ENCODE assay signal across 10 cellular contexts in genomic region chr10:71761541-71762113, GRCh38. TPM values are rescaled to one million over a fixed set of nuclear protein-coding genes. Genes with fewer than 3 reads are reported as not detected.
A peak's percentile ranks its signal among the peaks of the same experiment; 100 is the strongest.
DNase-seq lines count a peak whose midpoint lies in the region; ATAC-seq and TF ChIP-seq lines count a peak whose summit lies in the region.
"Had no signal": no experiment of that assay in that cellular context is flagged by ENCODE, and none has a peak within 500 bp of the region (broad histone marks: within the 10 kb centered on the region; RNA-seq: fewer than 3 reads in every experiment).

No MANE protein-coding gene starts in this region.

- peak overlapping the region; percentile 94 for H3K27ac Mint-ChIP-seq in neural crest cell (ENCODE audit: unreplicated experiment)

- no peak overlapping the region for H3K4me3 Mint-ChIP-seq in neural crest cell

- H3K9me3 ChIP-seq in MM.1S (replicated peaks; ENCODE audit: insufficient read depth, low read length), result no peaks in the 10 kb centered on the region
- H3K9me3 ChIP-seq in SJCRH30 (replicated peaks), result no peaks in the 10 kb centered on the region

- no peak overlapping the region for H3K4me2 ChIP-seq in MM.1S (ENCODE audit: low read depth, low read length)

- H3K36me3 ChIP-seq in MM.1S (replicated peaks; ENCODE audit: insufficient read depth, low read length) (no peaks in the 10 kb centered on the region), SJCRH30 (no peaks in the 10 kb centered on the region)

- no peaks in the 10 kb centered on the region for H3K36me3 Mint-ChIP-seq in neural crest cell (ENCODE audit: low read depth)

- no peak for ATAC-seq in GM21381 (IDR thresholded peaks at IDR 0.05; ENCODE audit: unreplicated experiment)

- H3K27me3 Mint-ChIP-seq in neural crest cell (ENCODE audit: low read depth), result no peaks in the 10 kb centered on the region

- H4K20me1 ChIP-seq in MM.1S (ENCODE audit: insufficient read depth, low read length), result no peaks in the 10 kb centered on the region

- no peaks in the 10 kb centered on the region for H3K9me3 Mint-ChIP-seq in neural crest cell

- no peak overlapping the region for H3K27ac ChIP-seq in MM.1S (ENCODE audit: low read length)
- no peak overlapping the region for H3K27ac ChIP-seq in SJCRH30

- H3K79me2 ChIP-seq in MM.1S (ENCODE audit: low read length), result no peaks in the 10 kb centered on the region

- H3F3A ChIP-seq in MM.1S (ENCODE audit: insufficient read depth, low read length), result no peaks in the 10 kb centered on the region

- H3K9ac ChIP-seq in MM.1S (ENCODE audit: low read length), result no peak overlapping the region

- DNase-seq in GM12865 (ENCODE audit: low read depth) (no peak), MM.1S (no peak), choroid plexus epithelial cell (ENCODE audit: low read depth) (no peak), neural crest cell (ENCODE audit: low read depth, low spot score) (no peak), SJCRH30 (no peak), GDM1 (lab: John Stamatoyannopoulos, UW) (no peak)
- DNase-seq: DMS 273 treated with DMSO at 0.1 percent for 48 hours, NCI-H187, OCI-M1 had no signal

- H3K4me3 ChIP-seq in GM12865 (ENCODE audit: low read depth, low read length) (no peak overlapping the region), MM.1S (ENCODE audit: low read length) (no peak overlapping the region), choroid plexus epithelial cell (ENCODE audit: low read depth, low read length) (no peak overlapping the region), SJCRH30 (no peak overlapping the region)

- TF ChIP-seq CTCF in GM12865 (IDR thresholded peaks at IDR 0.05; ENCODE audit: insufficient read depth, low read depth, low read length, missing control alignments) (peak; percentile 26), MM.1S (IDR thresholded peaks at IDR 0.05; ENCODE audit: low read length) (0 out of 2 replicates have a peak, but pooled peaks have one; percentile 3), choroid plexus epithelial cell (conservative IDR thresholded peaks at IDR 0.05; ENCODE audit: low read depth, low read length) (peak; percentile 18), neural crest cell (conservative IDR thresholded peaks at IDR 0.05) (no peak)

- no peak overlapping the region for H2AFZ ChIP-seq in MM.1S (ENCODE audit: low read length)

- H3K27me3 ChIP-seq in MM.1S (replicated peaks; ENCODE audit: insufficient read depth, low read length), result no peaks in the 10 kb centered on the region
- no peaks in the 10 kb centered on the region for H3K27me3 ChIP-seq in SJCRH30

- H3K4me1 ChIP-seq in MM.1S (ENCODE audit: low read length), result no peaks in the 10 kb centered on the region
- peaks cover 11% of the 10 kb centered on the region for H3K4me1 ChIP-seq in SJCRH30

- H3K9me2 ChIP-seq in MM.1S (replicated peaks; ENCODE audit: insufficient read depth, low read length), result no peaks in the 10 kb centered on the region

- H3K4me1 Mint-ChIP-seq in neural crest cell, result peaks cover 7% of the 10 kb centered on the region

RNA-seq across cellular contexts. Expression of gene VSIR, which starts 11.7 kb away (rescaled TPM):
- total RNA-seq in neural crest cell, result not detected in 2 replicates
- 2.6 and 3.4 TPM in 2 replicates for total RNA-seq in SJCRH30 (2014; rRNA removed; shearing (Covaris generic))

RNA-seq across cellular contexts. Expression of gene C10orf105, which starts 42.0 kb away (rescaled TPM):
- total RNA-seq in neural crest cell, result 0.12 and 0.20 TPM in 2 replicates
- not detected in 2 replicates for total RNA-seq in SJCRH30 (2014; rRNA removed; shearing (Covaris generic))
